Comparison of ENCODE assay signal across 12 cellular contexts in the genomic region with DNA sequence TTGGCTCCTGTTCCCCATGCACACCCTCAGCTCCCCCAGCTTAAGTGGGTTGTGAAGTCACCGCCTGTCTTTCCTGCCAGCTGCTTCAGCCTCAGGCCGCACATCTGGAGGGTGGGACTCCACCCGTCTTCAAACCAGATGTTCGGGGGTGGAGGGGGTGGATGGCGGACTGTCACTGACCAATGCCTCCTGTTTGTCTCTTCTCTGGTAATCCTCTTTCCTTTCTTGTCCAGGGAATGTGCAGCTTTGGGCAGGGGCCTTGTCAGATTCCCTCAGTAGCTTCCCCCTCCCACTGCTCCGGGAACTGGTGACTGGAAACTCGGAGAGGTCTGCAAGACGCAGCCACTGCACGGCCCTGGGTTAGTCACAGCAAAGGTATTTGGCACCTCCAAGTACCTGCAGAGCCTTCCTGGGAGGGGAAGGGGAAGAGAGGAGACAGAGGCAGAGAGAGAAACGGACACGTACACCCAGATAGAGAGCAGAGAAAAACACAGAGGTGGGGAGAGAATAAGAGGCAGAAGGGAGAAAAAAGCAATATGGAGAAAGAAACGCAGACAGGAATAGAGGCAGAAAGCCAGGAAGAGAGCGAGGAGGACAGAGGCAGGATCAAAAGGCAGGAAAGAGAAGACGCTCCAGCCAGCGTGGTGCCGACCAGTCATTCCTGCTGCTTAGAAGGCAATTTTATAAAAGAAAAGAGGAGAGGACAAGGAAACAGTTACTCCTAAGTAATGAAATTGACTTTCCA. TPM values are rescaled to one million over a fixed set of nuclear protein-coding genes. Genes with fewer than 3 reads are reported as not detected.
DNase-seq lines count a peak whose midpoint lies in the region; ATAC-seq and TF ChIP-seq lines count a peak whose summit lies in the region.
"Had no signal": no experiment of that assay in that cellular context is flagged by ENCODE, and none has a peak within 500 bp of the region (broad histone marks: within the 10 kb centered on the region; RNA-seq: fewer than 3 reads in every experiment).

No MANE protein-coding gene starts in this region.

- H3K36me3 ChIP-seq in esophagus squamous epithelium (no peaks in the 10 kb centered on the region), mesenchymal stem cell (ENCODE audit: control insufficient read depth in 1 of 2, insufficient read depth in 2 of 2, low read depth in 1 of 2, low read length in 2 of 2) (no peaks in the 10 kb centered on the region), uterus (no peaks in the 10 kb centered on the region)

- H3K27me3 ChIP-seq in esophagus squamous epithelium: peaks cover 0 to 18% (median 0%) of the 10 kb centered on the region in 4 donors
- no peaks in the 10 kb centered on the region for H3K27me3 ChIP-seq in mesenchymal stem cell (ENCODE audit: control insufficient read depth in 1 of 2, insufficient read depth in 1 of 2, low read length in 2 of 2)
- H3K27me3 ChIP-seq in uterus: no peaks in the 10 kb centered on the region

- peak overlapping the region; percentile 34 for H2BK15ac ChIP-seq in mesenchymal stem cell (ENCODE audit: low read depth, poor library complexity, severe bottlenecking)

- peak overlapping the region; percentile 52 for H4K91ac ChIP-seq in mesenchymal stem cell (ENCODE audit: low read length)

- TF ChIP-seq CTCF in esophagus squamous epithelium (IDR thresholded peaks at IDR 0.05): no peak
- TF ChIP-seq CTCF in uterus (IDR thresholded peaks at IDR 0.05): no peak

- no peak for ATAC-seq in HG03521 (IDR thresholded peaks at IDR 0.05; ENCODE audit: unreplicated experiment)
- ATAC-seq: left colon had no signal

- intact Hi-C loops in esophagus squamous epithelium (cut with DNase I): no loop called here
- intact Hi-C loops in uterus (cut with DNase I; ENCODE audit: low total_unique reads): no loop called here

- H4K8ac ChIP-seq in mesenchymal stem cell (ENCODE audit: low read length): peak overlapping the region; percentile 78

- H3K79me1 ChIP-seq in mesenchymal stem cell (replicated peaks; ENCODE audit: low read length, poor library complexity, severe bottlenecking): no peaks in the 10 kb centered on the region

- H2AK5ac ChIP-seq in mesenchymal stem cell (ENCODE audit: low read length, severe bottlenecking): no peak overlapping the region

- H3K9me3 ChIP-seq in esophagus squamous epithelium (no peaks in the 10 kb centered on the region), mesenchymal stem cell (ENCODE audit: control insufficient read depth, low read length) (no peaks in the 10 kb centered on the region), uterus (no peaks in the 10 kb centered on the region)

- H3K4me3 ChIP-seq in esophagus squamous epithelium: peak overlapping the region in 2 of 4 donors; percentile 13 to 32
- peak overlapping the region in 1 of 2 experiments; percentile 66 for H3K4me3 ChIP-seq in mesenchymal stem cell (ENCODE audit: insufficient read depth in 1 of 2, low read depth in 1 of 2, low read length in 2 of 2)
- H3K4me3 ChIP-seq in uterus: no peak overlapping the region

- H2BK5ac ChIP-seq in mesenchymal stem cell (ENCODE audit: low read depth, low read length, poor library complexity, severe bottlenecking): no peak overlapping the region

- H3K4me2 ChIP-seq in mesenchymal stem cell (ENCODE audit: low read length, poor library complexity, severe bottlenecking): peak overlapping the region; percentile 49

- DNase-seq in NCI-H82 (lab: John Stamatoyannopoulos, UW) (peak; percentile 39), NCI-H82 treated with DMSO at 0.1 percent for 48 hours (lab: John Stamatoyannopoulos, UW; ENCODE audit: unreplicated experiment) (no peak), esophagus squamous epithelium (lab: John Stamatoyannopoulos, UW) (no peak), mesenchymal stem cell (peak; percentile 62), uterus (peak; percentile 59 to 77), HuH-7.5 (ENCODE audit: low spot score) (no peak)
- no peak for DNase-seq in stimulated activated CD4-positive, alpha-beta T cell treated with anti-CD3 and anti-CD28 coated beads, Interleukin-4, amount 100 ng/mL, for 4 hours
- DNase-seq: left colon, NCI-H1694 treated with DMSO at 0.1 percent for 48 hours, SIG-M5 had no signal

- 26 to 31% methylated on average over 14 to 15 of the region's 16 CpGs for whole genome bisulfite sequencing in esophagus squamous epithelium, 2 donors
- 13% methylated on average over 15 of the region's 16 CpGs for WGBS in mesenchymal stem cell

- TF ChIP-seq POLR2A in esophagus squamous epithelium (IDR thresholded peaks at IDR 0.05) (no peak), uterus (IDR thresholded peaks at IDR 0.05) (no peak)

- H3K14ac ChIP-seq in mesenchymal stem cell (ENCODE audit: low read length in 2 of 2): peak overlapping the region in 1 of 2 experiments; percentile 79

- peak overlapping the region; percentile 65 to 69 for H2BK12ac ChIP-seq in mesenchymal stem cell (ENCODE audit: low read length in 2 of 2)

- no peak overlapping the region for H3K4ac ChIP-seq in mesenchymal stem cell (ENCODE audit: low read depth in 1 of 2, low read length in 2 of 2)

- peaks cover 6 to 26% (median 18%) of the 10 kb centered on the region in 3 donors for H3K4me1 ChIP-seq in esophagus squamous epithelium
- H3K4me1 ChIP-seq in mesenchymal stem cell (ENCODE audit: control insufficient read depth, insufficient read depth, low read depth, low read length): peaks cover 6% of the 10 kb centered on the region
- H3K4me1 ChIP-seq in uterus: no peaks in the 10 kb centered on the region

- H3K27ac ChIP-seq in esophagus squamous epithelium: peak overlapping the region in 3 of 4 donors; percentile 60 to 70 (median 62)
- peak overlapping the region; percentile 9 for H3K27ac ChIP-seq in mesenchymal stem cell (ENCODE audit: low read length, poor library complexity, severe bottlenecking)
- H3K27ac ChIP-seq in uterus: peak overlapping the region; percentile 47 to 52
- H3K27ac ChIP-seq: 22Rv1 had no signal

- H3K9ac ChIP-seq in mesenchymal stem cell (ENCODE audit: low read length): peak overlapping the region; percentile 79

- H2BK120ac ChIP-seq in mesenchymal stem cell (ENCODE audit: low read depth, low read length): peak overlapping the region; percentile 27

- H3K18ac ChIP-seq in mesenchymal stem cell (ENCODE audit: low read depth in 1 of 2, low read length in 2 of 2): peak overlapping the region; percentile 70 to 79

- no peak overlapping the region for H3K23ac ChIP-seq in mesenchymal stem cell (ENCODE audit: low read length in 2 of 2)

- peak overlapping the region; percentile 43 for H2AFZ ChIP-seq in mesenchymal stem cell (ENCODE audit: low read depth, low read length)

RNA-seq across cellular contexts. Expression of a gene that starts 56.1 kb away (rescaled TPM):
- total RNA-seq in esophagus squamous epithelium (100 to 1,000 TPM in 1 of 4 donors, 10 to 100 TPM in 3; 15.3 to 306 (median 54.2) TPM), uterus (100 to 1,000 TPM; 192 to 702 (median 423) TPM)
- polyA plus RNA-seq in mesenchymal stem cell (2013, experiment 1 of 2): 319 TPM
- 317 TPM for polyA plus RNA-seq in mesenchymal stem cell (2013, experiment 2 of 2)

Comparison
In these comparisons a context has a peak if more than half of its experiments do, and no peak if none do; other contexts are left out.
1. DNase-seq: peak in NCI-H82 (single experiment), mesenchymal stem cell (single experiment) and uterus (2 of 2); none in NCI-H82 treated with DMSO at 0.1 percent for 48 hours (single experiment), esophagus squamous epithelium (single experiment), stimulated activated CD4-positive, alpha-beta T cell treated with anti-CD3 and anti-CD28 coated beads, Interleukin-4, amount 100 ng/mL, for 4 hours (0 of 2) and HuH-7.5 (single experiment).
2. H3K27ac ChIP-seq: peak in every context shown above with its lines; median percentile 62 in esophagus squamous epithelium; 50 in uterus; 9 in mesenchymal stem cell.